In genomic region chr7:5597772-5598171, GRCh38 we compare ENCODE assay signal across 1 cellular context.
TF ChIP-seq lines count a peak whose summit lies in the region.

No MANE protein-coding gene starts in this region.

TF ChIP-seq in WTC11, 78 proteins besides CTCF, POLR2A, EP300 and RAD21 (continued from another document):
- TF ChIP-seq ZNF425 (CRISPR knock-in tag; conservative IDR thresholded peaks at IDR 0.05) (no peak), STAT6 (CRISPR knock-in tag; conservative IDR thresholded peaks at IDR 0.05; ENCODE audit: low read depth) (no peak), ZNF423 (CRISPR knock-in tag; IDR thresholded peaks at IDR 0.05) (no peak), SOX15 (CRISPR knock-in tag; IDR thresholded peaks at IDR 0.05) (no peak), FOXJ3 (CRISPR knock-in tag; IDR thresholded peaks at IDR 0.05; ENCODE audit: borderline replicate concordance) (no peak), CREM (CRISPR knock-in tag; IDR thresholded peaks at IDR 0.05) (no peak), ATF1 (CRISPR knock-in tag; IDR thresholded peaks at IDR 0.05) (no peak), PRRX2 (CRISPR knock-in tag; IDR thresholded peaks at IDR 0.05) (no peak), ATF3 (CRISPR knock-in tag; conservative IDR thresholded peaks at IDR 0.05) (no peak), ZNF138 (CRISPR knock-in tag; conservative IDR thresholded peaks at IDR 0.05) (no peak)
